9 cellular contexts compared by ENCODE assay signal in genomic region chr14:61620130-61620946, GRCh38.
A peak's percentile ranks its signal among the peaks of the same experiment; 100 is the strongest.
DNase-seq lines count a peak whose midpoint lies in the region; ATAC-seq, FAIRE-seq and TF ChIP-seq lines count a peak whose summit lies in the region.
"Had no signal": no experiment of that assay in that cellular context is flagged by ENCODE, and none has a peak within 500 bp of the region (broad histone marks: within the 10 kb centered on the region; RNA-seq: fewer than 3 reads in every experiment).

No MANE protein-coding gene starts in this region.

- ATAC-seq in HG03097 (IDR thresholded peaks at IDR 0.05; ENCODE audit: low FRiP score, unreplicated experiment) (peak; percentile 80), K562 (no peak), gastrocnemius medialis (no peak)

- H3K27ac ChIP-seq in K562 (ENCODE audit: extremely low read depth, low read depth, low read length) = no peak overlapping the region
- H3K27ac ChIP-seq in gastrocnemius medialis = no peak overlapping the region
- H3K27ac ChIP-seq: 22Rv1 had no signal

- no peak overlapping the region for H3K9ac ChIP-seq in K562 (ENCODE audit: insufficient read depth in 1 of 2, low read depth in 2 of 2, low read length in 2 of 2)

- no peak for TF ChIP-seq POLR2A in K562 (conservative IDR thresholded peaks at IDR 0.05)
- no peak for TF ChIP-seq POLR2A in gastrocnemius medialis (IDR thresholded peaks at IDR 0.05)

- peaks cover 21% of the 10 kb centered on the region for H3K4me1 Mint-ChIP-seq in Calu3 (ENCODE audit: low read depth, unreplicated experiment)

- intact Hi-C loops in K562 (cut with micrococcal nuclease) = no loop called here
- intact Hi-C loops in Calu3 (cut with micrococcal nuclease; ENCODE audit: unreplicated experiment) = no loop called here
- intact Hi-C loops in gastrocnemius medialis (cut with DNase I; ENCODE audit: low total_unique reads) = no loop called here

- H3K36me3 Mint-ChIP-seq in Calu3 (ENCODE audit: insufficient read depth, unreplicated experiment) = no peaks in the 10 kb centered on the region

- 0 out of 2 replicates have a peak overlapping the region, but pooled peaks have one; percentile 3 for H2AFZ ChIP-seq in K562 (ENCODE audit: low read depth, low read length)

- TF ChIP-seq CTCF in K562 (IDR thresholded peaks at IDR 0.05 in 2 of 3, conservative IDR thresholded peaks at IDR 0.05 in 1 of 3; ENCODE audit: insufficient read depth in 2 of 3, low read depth in 1 of 3, low read length in 3 of 3) = no peak
- no peak for TF ChIP-seq CTCF in Calu3 (IDR thresholded peaks at IDR 0.05; ENCODE audit: unreplicated experiment)
- no peak for TF ChIP-seq CTCF in gastrocnemius medialis (IDR thresholded peaks at IDR 0.05 in 4 of 5, conservative IDR thresholded peaks at IDR 0.05 in 1 of 5)

- no peak for TF ChIP-seq RAD21 in K562 (CRISPR knock-in tag; conservative IDR thresholded peaks at IDR 0.05 in 1 of 2, IDR thresholded peaks at IDR 0.05 in 1 of 2)

- 4% methylated on average over 5 of the region's 6 CpGs for WGBS in K562 (ENCODE audit: insufficient coverage, low coverage, missing lambda C conversion rate)

- in situ Hi-C loops in K562 (cut with MboI) (no loop called here), gastrocnemius medialis (cut with MboI; ENCODE audit: low sequenced_read_pairs in 4 of 4) (no loop called here)

- no peaks in the 10 kb centered on the region for H3K27me3 Mint-ChIP-seq in Calu3 (ENCODE audit: unreplicated experiment)

- peak; percentile 13 for DNase-seq in DMS79 treated with DMSO at 0.1 percent for 48 hours (lab: John Stamatoyannopoulos, UW)
- no peak for DNase-seq in DMS79 (lab: John Stamatoyannopoulos, UW)
- DNase-seq in K562 (ENCODE audit: extremely low read depth in 1 of 4, low spot score in 3 of 4) = no peak
- DNase-seq in stimulated activated CD4-positive, alpha-beta T cell treated with anti-CD3 and anti-CD28 coated beads, Interleukin-4, amount 100 ng/mL, for 1 hour = peak; percentile 36
- no peak for DNase-seq in Calu3
- no peak for DNase-seq in gastrocnemius medialis
- no peak for DNase-seq in NOMO-1 (lab: John Stamatoyannopoulos, UW; ENCODE audit: unreplicated experiment in 2 of 2)

- no peak for FAIRE-seq in K562 (lab: Jason Lieb, UNC)

- H3K9me3 ChIP-seq in K562 (replicated peaks; ENCODE audit: control insufficient read depth, insufficient read depth, low read depth, low read length) = no peaks in the 10 kb centered on the region
- H3K9me3 ChIP-seq in gastrocnemius medialis = no peaks in the 10 kb centered on the region

- no peaks in the 10 kb centered on the region for H3K9me1 ChIP-seq in K562 (ENCODE audit: control insufficient read depth, insufficient read depth, low read length)

- POLR2A ChIA-PET in K562 (lab: Yijun Ruan, JAX) = interaction anchor here (1.1 kb wide), 1 partner anchor 9 kb away, joined by 4 read pairs; no protein-coding TSS in a partner anchor

- TF ChIP-seq EP300 in K562 (IDR thresholded peaks at IDR 0.05; ENCODE audit: low read length) = no peak

- H3K4me1 ChIP-seq in K562 (replicated peaks in 1 of 2; ENCODE audit: control insufficient read depth in 2 of 2, insufficient read depth in 2 of 2, low read length in 2 of 2) (no peaks in the 10 kb centered on the region), gastrocnemius medialis (peaks cover 0 to 7% of the 10 kb centered on the region in 2 donors)

- H3K36me3 ChIP-seq in K562 (ENCODE audit: control insufficient read depth, insufficient read depth, low read length) (no peaks in the 10 kb centered on the region), gastrocnemius medialis (no peaks in the 10 kb centered on the region)

- H3K9me3 Mint-ChIP-seq in Calu3 (ENCODE audit: low read depth, unreplicated experiment) = no peaks in the 10 kb centered on the region

- H3K4me3 ChIP-seq in K562 (no peak overlapping the region), gastrocnemius medialis (no peak overlapping the region)

- BruUV-seq in K562 (replicated peaks; lab: Mats Ljungman, UMichigan) (no TSS peak), Calu3 (replicated peaks; lab: Mats Ljungman, UMichigan) (no TSS peak)

- no peaks in the 10 kb centered on the region for H3K79me2 ChIP-seq in K562 (ENCODE audit: control insufficient read depth, insufficient read depth, low read length)

- H3K4me2 ChIP-seq in K562 (ENCODE audit: insufficient read depth, low read length) = no peak overlapping the region

- H3K4me3 Mint-ChIP-seq in Calu3 (ENCODE audit: low read depth, unreplicated experiment) = no peak overlapping the region

- no peak overlapping the region for H3K27ac Mint-ChIP-seq in Calu3 (ENCODE audit: unreplicated experiment)

- no peaks in the 10 kb centered on the region for H4K20me1 ChIP-seq in K562 (replicated peaks; ENCODE audit: control insufficient read depth, insufficient read depth, low read length)

- CTCF ChIA-PET in K562 (lab: Yijun Ruan, JAX; ENCODE audit: low intra/inter-chr PET ratio) = no interaction called here
- CTCF ChIA-PET in Calu3 (lab: Charles Lee) = no interaction called here

- peaks cover 0 to 2% of the 10 kb centered on the region in 2 experiments; a peak in 2 of 5 replicates for H3K27me3 ChIP-seq in K562 (ENCODE audit: control insufficient read depth in 2 of 2, insufficient read depth in 2 of 2, low read length in 2 of 2)
- H3K27me3 ChIP-seq in gastrocnemius medialis = no peaks in the 10 kb centered on the region

TF ChIP-seq in K562, 482 proteins besides CTCF, POLR2A, EP300 and RAD21:
- no peak for TF ChIP-seq PHB2 (IDR thresholded peaks at IDR 0.05; ENCODE audit: low read depth)
- no peak for TF ChIP-seq HDGF (IDR thresholded peaks at IDR 0.05)
- peak; percentile 36; the same call in 1 of the 2 replicates for TF ChIP-seq CEBPB (tag; IDR thresholded peaks at IDR 0.05)

Comparison
In these comparisons a context has a peak if more than half of its experiments do, and no peak if none do; other contexts are left out.
1. DNase-seq: peak in DMS79 treated with DMSO at 0.1 percent for 48 hours (single experiment) and stimulated activated CD4-positive, alpha-beta T cell treated with anti-CD3 and anti-CD28 coated beads, Interleukin-4, amount 100 ng/mL, for 1 hour (single experiment); none in DMS79 (single experiment), K562 (0 of 4), Calu3 (single experiment), gastrocnemius medialis (0 of 2) and NOMO-1 (0 of 2).